21 cellular contexts compared by ENCODE assay signal in genomic region chr18:78721281-78721949, GRCh38.
A peak's percentile ranks its signal among the peaks of the same experiment; 100 is the strongest.
DNase-seq lines count a peak whose midpoint lies in the region; FAIRE-seq and TF ChIP-seq lines count a peak whose summit lies in the region.
"Had no signal": no experiment of that assay in that cellular context is flagged by ENCODE, and none has a peak within 500 bp of the region (broad histone marks: within the 10 kb centered on the region; RNA-seq: fewer than 3 reads in every experiment).

No MANE protein-coding gene starts in this region.

- TF ChIP-seq POLR2A in spleen (IDR thresholded peaks at IDR 0.05) (no peak), GM12892 (IDR thresholded peaks at IDR 0.05; ENCODE audit: low read depth, low read length) (no peak)

- DNase-seq in caudate nucleus (lab: John Stamatoyannopoulos, UW) (no peak), left kidney (ENCODE audit: low read depth, low spot score) (peak; percentile 42), spleen (peak; percentile 41), COR-L47 (lab: John Stamatoyannopoulos, UW) (no peak), SIG-M5 treated with dmso at 0.1 percent for 504 hours (lab: John Stamatoyannopoulos, UW; ENCODE audit: unreplicated experiment) (no peak), GM12892 (ENCODE audit: insufficient read length) (no peak)
- DNase-seq: activated CD4-positive, CD25-positive, alpha-beta regulatory T cell treated with anti-CD3 and anti-CD28 coated beads, Interleukin-2, amount 50 U/mL, for 72 hours; activated CD8-positive, alpha-beta memory T cell treated with anti-CD3 and anti-CD28 coated beads for 24 hours; activated T-cell treated with anti-CD3 and anti-CD28 coated beads, Interleukin-2, amount 50 U/mL, for 4 hours; CD8-positive, alpha-beta memory T cell; GM23248; mammary epithelial cell; NCI-H1105; NCI-H524; ovary; RPMI8226 had no signal

- H3K36me3 ChIP-seq in HUES64 (ENCODE audit: insufficient read depth, low read length) (no peaks in the 10 kb centered on the region), spleen (no peaks in the 10 kb centered on the region)
- H3K36me3 ChIP-seq: ovary, tibial nerve had no signal

- peak overlapping the region; percentile 35; the same call in 1 of the 2 replicates for H3K9ac ChIP-seq in HUES64 (ENCODE audit: low read depth, low read length)
- H3K9ac ChIP-seq: GM23248 had no signal

- peaks cover 9% of the 10 kb centered on the region for H3K27me3 ChIP-seq in HUES64 (ENCODE audit: insufficient read depth, low read length)
- peaks cover 0 to 37% (median 5%) of the 10 kb centered on the region in 7 donors for H3K27me3 ChIP-seq in spleen (replicated peaks in 1 of 7)
- H3K27me3 ChIP-seq: ovary had no signal

- 9% methylated on average over 17 of the region's 22 CpGs for WGBS in HUES64
- WGBS in spleen, 5 donors, result 17 to 23% (median 20%) methylated on average over 20 to 22 of the region's 22 CpGs

- H3K27ac ChIP-seq in HUES64 (ENCODE audit: low read depth, low read length), result peak overlapping the region; percentile 78; the same call in 1 of the 2 replicates
- peak overlapping the region; percentile 82 for H3K27ac ChIP-seq in caudate nucleus (ENCODE audit: low read depth, low read length)
- H3K27ac ChIP-seq in spleen, result no peak overlapping the region
- H3K27ac ChIP-seq: GM23248, ovary, tibial nerve had no signal

- intact Hi-C loops in spleen (cut with DNase I; ENCODE audit: low total_unique reads), result no loop called here

- H3K4me1 ChIP-seq in HUES64 (ENCODE audit: insufficient read depth, low read length), result peaks cover 39% of the 10 kb centered on the region
- H3K4me1 ChIP-seq in spleen, result no peaks in the 10 kb centered on the region

- TF ChIP-seq CTCF in spleen (IDR thresholded peaks at IDR 0.05 in 8 of 11, conservative IDR thresholded peaks at IDR 0.05 in 3 of 11), result no peak

- H3K9me3 ChIP-seq in HUES64 (ENCODE audit: insufficient read depth, low read depth, low read length), result no peaks in the 10 kb centered on the region
- H3K9me3 ChIP-seq in spleen, result no peaks in the 10 kb centered on the region
- H3K9me3 ChIP-seq: ovary, tibial nerve had no signal

- H3K4me3 ChIP-seq in HUES64 (ENCODE audit: low read length) (peak overlapping the region; percentile 28; the same call in 1 of the 2 replicates), spleen (no peak overlapping the region)
- H3K4me3 ChIP-seq: GM23248, ovary, tibial nerve had no signal

- FAIRE-seq in GM12892 (lab: Jason Lieb, UNC), result no peak
- FAIRE-seq: colon, GM12891, GM19239 had no signal

Comparison
In these comparisons a context has a peak if more than half of its experiments do, and no peak if none do; other contexts are left out.
1. H3K27ac ChIP-seq: peak in HUES64 (single experiment) and caudate nucleus (single experiment); none in spleen (0 of 8).
2. DNase-seq: peak in left kidney (single experiment) and spleen (single experiment); none in caudate nucleus (0 of 61), COR-L47 (single experiment), SIG-M5 treated with dmso at 0.1 percent for 504 hours (single experiment) and GM12892 (single experiment).